1 cellular context compared by ENCODE assay signal in the genomic region with DNA sequence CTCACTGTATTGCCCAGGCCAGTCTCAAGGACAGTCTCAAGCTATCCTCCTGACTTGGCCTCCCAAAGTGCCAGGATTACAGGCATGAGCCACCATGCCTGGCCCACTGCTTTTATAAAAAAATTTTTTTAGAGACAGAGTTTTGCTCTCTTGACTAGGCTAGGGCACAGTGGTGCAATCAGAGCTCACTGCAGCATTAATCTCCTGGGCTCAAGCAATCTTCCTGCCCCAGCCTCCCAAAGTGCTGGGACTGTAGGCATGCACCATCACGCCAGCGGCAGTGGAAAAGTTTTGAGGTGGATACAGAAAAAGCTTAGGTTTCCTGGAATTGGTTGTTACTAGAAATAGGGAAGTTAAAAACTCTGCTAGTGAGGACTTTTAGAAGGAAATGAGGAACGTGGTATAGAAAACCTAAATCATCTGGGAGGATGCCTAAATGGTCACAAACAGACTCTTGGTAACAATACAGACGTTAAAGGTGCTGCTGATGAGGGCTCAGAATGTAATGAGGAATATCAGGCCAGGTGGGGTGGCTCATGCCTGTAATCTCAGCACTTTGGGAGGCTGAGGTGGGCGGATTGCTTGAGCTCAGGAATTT.
TF ChIP-seq lines count a peak whose summit lies in the region.

No MANE protein-coding gene starts in this region.

TF ChIP-seq in H1, 55 proteins besides CTCF, POLR2A, EP300 and RAD21:
- TF ChIP-seq MAFK (IDR thresholded peaks at IDR 0.05; ENCODE audit: low read depth, low read length) (no peak), SIRT6 (IDR thresholded peaks at IDR 0.05; ENCODE audit: low read length) (no peak), CEBPB (IDR thresholded peaks at IDR 0.05; ENCODE audit: low read depth, low read length) (no peak), CBX8 (IDR thresholded peaks at IDR 0.05; ENCODE audit: borderline replicate concordance, low read depth, low read length) (no peak), RXRA (IDR thresholded peaks at IDR 0.05; ENCODE audit: insufficient read depth, low read depth, low read length) (no peak), TAF1 (IDR thresholded peaks at IDR 0.05; ENCODE audit: low read depth, low read length) (no peak), ASH2L (IDR thresholded peaks at IDR 0.05; ENCODE audit: low read length) (no peak), CBX5 (IDR thresholded peaks at IDR 0.05; ENCODE audit: low read depth, low read length) (no peak), POLR2AphosphoS5 (IDR thresholded peaks at IDR 0.05; ENCODE audit: low read depth, low read length) (no peak), GTF2F1 (IDR thresholded peaks at IDR 0.05; ENCODE audit: borderline replicate concordance, low read depth, low read length) (no peak), BACH1 (IDR thresholded peaks at IDR 0.05; ENCODE audit: low read length) (no peak)
- TF ChIP-seq, protein P1, sequence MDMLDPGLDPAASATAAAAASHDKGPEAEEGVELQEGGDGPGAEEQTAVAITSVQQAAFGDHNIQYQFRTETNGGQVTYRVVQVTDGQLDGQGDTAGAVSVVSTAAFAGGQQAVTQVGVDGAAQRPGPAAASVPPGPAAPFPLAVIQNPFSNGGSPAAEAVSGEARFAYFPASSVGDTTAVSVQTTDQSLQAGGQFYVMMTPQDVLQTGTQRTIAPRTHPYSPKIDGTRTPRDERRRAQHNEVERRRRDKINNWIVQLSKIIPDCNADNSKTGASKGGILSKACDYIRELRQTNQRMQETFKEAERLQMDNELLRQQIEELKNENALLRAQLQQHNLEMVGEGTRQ (IDR thresholded peaks at IDR 0.05; ENCODE audit: low read length), result no peak
- TF ChIP-seq, protein P2, sequence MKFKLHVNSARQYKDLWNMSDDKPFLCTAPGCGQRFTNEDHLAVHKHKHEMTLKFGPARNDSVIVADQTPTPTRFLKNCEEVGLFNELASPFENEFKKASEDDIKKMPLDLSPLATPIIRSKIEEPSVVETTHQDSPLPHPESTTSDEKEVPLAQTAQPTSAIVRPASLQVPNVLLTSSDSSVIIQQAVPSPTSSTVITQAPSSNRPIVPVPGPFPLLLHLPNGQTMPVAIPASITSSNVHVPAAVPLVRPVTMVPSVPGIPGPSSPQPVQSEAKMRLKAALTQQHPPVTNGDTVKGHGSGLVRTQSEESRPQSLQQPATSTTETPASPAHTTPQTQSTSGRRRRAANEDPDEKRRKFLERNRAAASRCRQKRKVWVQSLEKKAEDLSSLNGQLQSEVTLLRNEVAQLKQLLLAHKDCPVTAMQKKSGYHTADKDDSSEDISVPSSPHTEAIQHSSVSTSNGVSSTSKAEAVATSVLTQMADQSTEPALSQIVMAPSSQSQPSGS (IDR thresholded peaks at IDR 0.05; ENCODE audit: low read length), result no peak
